Comparison of ENCODE assay signal across 13 cellular contexts in genomic region chr15:48373855-48374421, GRCh38. TPM values are rescaled to one million over a fixed set of nuclear protein-coding genes. Genes with fewer than 3 reads are reported as not detected.
DNase-seq lines count a peak whose midpoint lies in the region; ATAC-seq, FAIRE-seq and TF ChIP-seq lines count a peak whose summit lies in the region.
"Had no signal": no experiment of that assay in that cellular context is flagged by ENCODE, and none has a peak within 500 bp of the region (broad histone marks: within the 10 kb centered on the region; RNA-seq: fewer than 3 reads in every experiment).

No MANE protein-coding gene starts in this region.

- no peaks in the 10 kb centered on the region for H3K27me3 ChIP-seq in breast epithelium
- no peaks in the 10 kb centered on the region for H3K27me3 ChIP-seq in astrocyte (ENCODE audit: insufficient read depth, low read length)
- H3K27me3 ChIP-seq in aorta (ENCODE audit: control insufficient read depth in 1 of 2, insufficient read depth in 2 of 2, low read length in 1 of 2): no peaks in the 10 kb centered on the region
- H3K27me3 ChIP-seq: ovary had no signal

- H3K27ac ChIP-seq in breast epithelium (no peak overlapping the region), astrocyte (ENCODE audit: low read depth, low read length) (peak overlapping the region; percentile 73), aorta (ENCODE audit: low read depth in 1 of 2, low read length in 2 of 2) (no peak overlapping the region)
- H3K27ac ChIP-seq: ovary had no signal

- peak overlapping the region; percentile 76 for H3K4me2 ChIP-seq in astrocyte (ENCODE audit: low read length)

- TF ChIP-seq POLR2A in breast epithelium (IDR thresholded peaks at IDR 0.05): no peak

- no peaks in the 10 kb centered on the region for H3K36me3 ChIP-seq in breast epithelium
- no peaks in the 10 kb centered on the region for H3K36me3 ChIP-seq in astrocyte (ENCODE audit: insufficient read depth, low read length)
- no peaks in the 10 kb centered on the region for H3K36me3 ChIP-seq in aorta (ENCODE audit: control insufficient read depth in 1 of 2, insufficient read depth in 2 of 2, low read length in 1 of 2)
- H3K36me3 ChIP-seq: ovary had no signal

- H2AFZ ChIP-seq in astrocyte (ENCODE audit: low read depth, low read length): peak overlapping the region; percentile 28

- H3K27me3 Mint-ChIP-seq in MCF 10A (ENCODE audit: insufficient read depth, unreplicated experiment): no peaks in the 10 kb centered on the region
- H3K27me3 Mint-ChIP-seq in astrocyte (ENCODE audit: low read depth, unreplicated experiment): no peaks in the 10 kb centered on the region
- H3K27me3 Mint-ChIP-seq in activated CD4-positive, alpha-beta T cell treated with anti-CD3 and anti-CD28 coated beads for 36 hours: peaks cover 30% of the 10 kb centered on the region

- H3K4me3 Mint-ChIP-seq in MCF 10A (ENCODE audit: unreplicated experiment) (peak overlapping the region; percentile 6), astrocyte (ENCODE audit: unreplicated experiment) (peak overlapping the region; percentile 1)
- H3K4me3 Mint-ChIP-seq in activated CD4-positive, alpha-beta T cell treated with anti-CD3 and anti-CD28 coated beads for 36 hours: no peak overlapping the region
- H3K4me3 Mint-ChIP-seq: immature natural killer cell had no signal

- DNase-seq in MCF 10A (ENCODE audit: unreplicated experiment): peak; percentile 91
- no peak for DNase-seq in breast epithelium (ENCODE audit: low spot score in 2 of 2)
- DNase-seq in astrocyte (ENCODE audit: low read depth): peak; percentile 97
- peak; percentile 56 for DNase-seq in left ventricle myocardium superior
- peak; percentile 59 to 81 for DNase-seq in aorta
- no peak for DNase-seq in middle frontal gyrus (ENCODE audit: extremely low spot score, low spot score)
- DNase-seq in activated CD4-positive, alpha-beta T cell treated with anti-CD3 and anti-CD28 coated beads for 36 hours: no peak
- DNase-seq: activated CD4-positive, CD25-positive, alpha-beta regulatory T cell; activated effector memory CD4-positive, alpha-beta T cell treated with Interleukin-2 at 50 U/mL for 16 hours; immature natural killer cell; NCI-H1694 had no signal

- intact Hi-C loops in MCF 10A (cut with micrococcal nuclease): no loop called here
- intact Hi-C loops in breast epithelium (cut with DNase I; ENCODE audit: low total_unique reads): loop anchor here (5.0 kb wide), 1 partner anchor 1592 kb away; no protein-coding TSS in a partner anchor
- intact Hi-C loops in left ventricle myocardium superior (cut with micrococcal nuclease): no loop called here
- intact Hi-C loops in aorta (cut with DNase I): no loop called here
- intact Hi-C loops in activated CD4-positive, alpha-beta T cell treated with anti-CD3 and anti-CD28 coated beads for 36 hours (cut with DNase I, micrococcal nuclease): loop anchor here in 1 of 2 experiments (10.0 kb wide), 1 partner anchor 59 kb away; no protein-coding TSS in a partner anchor

- no peak for TF ChIP-seq CTCF in MCF 10A (IDR thresholded peaks at IDR 0.05; ENCODE audit: unreplicated experiment)
- no peak for TF ChIP-seq CTCF in breast epithelium (IDR thresholded peaks at IDR 0.05)
- no peak for TF ChIP-seq CTCF in astrocyte (IDR thresholded peaks at IDR 0.05; ENCODE audit: insufficient read depth, low read depth, low read length)

- 65 to 73% methylated on average over 10 of the region's 10 CpGs for WGBS in aorta, 2 donors

- H3K9me3 Mint-ChIP-seq in MCF 10A (ENCODE audit: unreplicated experiment): no peaks in the 10 kb centered on the region
- H3K9me3 Mint-ChIP-seq in astrocyte (ENCODE audit: unreplicated experiment): peaks cover 14% of the 10 kb centered on the region
- H3K9me3 Mint-ChIP-seq in activated CD4-positive, alpha-beta T cell treated with anti-CD3 and anti-CD28 coated beads for 36 hours (ENCODE audit: low read depth): no peaks in the 10 kb centered on the region
- H3K9me3 Mint-ChIP-seq: immature natural killer cell had no signal

- peaks cover 12% of the 10 kb centered on the region for H3K4me1 Mint-ChIP-seq in MCF 10A (ENCODE audit: insufficient read depth, unreplicated experiment)
- peaks cover 20% of the 10 kb centered on the region for H3K4me1 Mint-ChIP-seq in astrocyte (ENCODE audit: low read depth, unreplicated experiment)
- H3K4me1 Mint-ChIP-seq in activated CD4-positive, alpha-beta T cell treated with anti-CD3 and anti-CD28 coated beads for 36 hours: no peaks in the 10 kb centered on the region
- H3K4me1 Mint-ChIP-seq: immature natural killer cell had no signal

- H3K9ac ChIP-seq in astrocyte (ENCODE audit: low read length): peak overlapping the region; percentile 36

- H3K4me1 ChIP-seq in breast epithelium: no peaks in the 10 kb centered on the region
- H3K4me1 ChIP-seq in astrocyte (ENCODE audit: insufficient read depth, low read length): peaks cover 18% of the 10 kb centered on the region
- H3K4me1 ChIP-seq in aorta (ENCODE audit: control insufficient read depth in 1 of 2, insufficient read depth in 2 of 2, low read length in 2 of 2): no peaks in the 10 kb centered on the region

- H4K20me1 ChIP-seq in astrocyte (ENCODE audit: insufficient read depth, low read length): no peaks in the 10 kb centered on the region

- H3K9me3 ChIP-seq in breast epithelium (no peaks in the 10 kb centered on the region), astrocyte (ENCODE audit: insufficient read depth, low read depth, low read length) (no peaks in the 10 kb centered on the region), aorta (ENCODE audit: control insufficient read depth, low read length) (no peaks in the 10 kb centered on the region)
- H3K9me3 ChIP-seq: ovary had no signal

- POLR2A ChIA-PET in MCF 10A (lab: Yijun Ruan, JAX): interaction anchor here (0.7 to 2.3 kb wide), 5 partner anchors 11 to 273 kb away, joined by 3 to 8 read pairs (median 3); no protein-coding TSS in a partner anchor
- POLR2A ChIA-PET in activated CD4-positive, alpha-beta T cell treated with anti-CD3 and anti-CD28 coated beads for 36 hours (lab: Charles Lee): no interaction called here

- no peaks in the 10 kb centered on the region for H3K79me2 ChIP-seq in astrocyte (ENCODE audit: insufficient read depth, low read length)

- H3K27ac Mint-ChIP-seq in MCF 10A (ENCODE audit: low read depth, unreplicated experiment): peak overlapping the region; percentile 47
- H3K27ac Mint-ChIP-seq in astrocyte (ENCODE audit: unreplicated experiment): peak overlapping the region; percentile 13
- no peak overlapping the region for H3K27ac Mint-ChIP-seq in activated CD4-positive, alpha-beta T cell treated with anti-CD3 and anti-CD28 coated beads for 36 hours
- H3K27ac Mint-ChIP-seq: immature natural killer cell had no signal

- H3K4me3 ChIP-seq in breast epithelium: no peak overlapping the region
- peak overlapping the region; percentile 12 for H3K4me3 ChIP-seq in astrocyte (ENCODE audit: insufficient read depth, low read depth, low read length)
- no peak overlapping the region for H3K4me3 ChIP-seq in aorta (ENCODE audit: low read length in 2 of 2)
- H3K4me3 ChIP-seq: ovary had no signal

- no TSS peak for BruUV-seq in MCF 10A (replicated peaks; lab: Mats Ljungman, UMichigan)

- CTCF ChIA-PET in MCF 10A (lab: Yijun Ruan, JAX): interaction anchor here (0.6 to 2.8 kb wide), 9 partner anchors 10 to 1771 kb away, joined by 3 to 17 read pairs (median 4); no protein-coding TSS in a partner anchor
- CTCF ChIA-PET in activated CD4-positive, alpha-beta T cell treated with anti-CD3 and anti-CD28 coated beads for 36 hours (lab: Charles Lee): interaction anchor here (0.8 kb wide), 1 partner anchor 272 kb away, joined by 3 read pairs; no protein-coding TSS in a partner anchor

- no peaks in the 10 kb centered on the region for H3K36me3 Mint-ChIP-seq in MCF 10A (ENCODE audit: insufficient read depth, unreplicated experiment)
- peaks cover 2% of the 10 kb centered on the region for H3K36me3 Mint-ChIP-seq in astrocyte (ENCODE audit: low read depth, unreplicated experiment)
- no peaks in the 10 kb centered on the region for H3K36me3 Mint-ChIP-seq in activated CD4-positive, alpha-beta T cell treated with anti-CD3 and anti-CD28 coated beads for 36 hours (ENCODE audit: low read depth)
- H3K36me3 Mint-ChIP-seq: immature natural killer cell had no signal

- ATAC-seq in left ventricle myocardium superior (peak; percentile 84), aorta (ENCODE audit: low FRiP score) (no peak), GM18861 (IDR thresholded peaks at IDR 0.05; ENCODE audit: unreplicated experiment) (no peak)
- no peak for ATAC-seq in activated CD4-positive, alpha-beta T cell treated with anti-CD3 and anti-CD28 coated beads for 36 hours

- peak; percentile 17 for FAIRE-seq in astrocyte (lab: Jason Lieb, UNC)

RNA-seq across cellular contexts. Expression of gene DUT, which starts 42.7 kb away (rescaled TPM):
- 54.0 and 81.1 TPM in 2 replicates for total RNA-seq in MCF 10A (2022)
- 100 to 1,000 TPM; 101 to 105 (median 105) TPM for total RNA-seq in breast epithelium
- 41.4 and 45.8 TPM in 2 replicates for total RNA-seq in astrocyte
- 77.2 TPM for total RNA-seq in left ventricle myocardium superior
- 10 to 100 TPM; 54.8 to 77.7 TPM for total RNA-seq in aorta
- 100 to 1,000 TPM in 1 of 2 donors, 10 to 100 TPM in 1; 75.8 to 149 TPM for polyA plus RNA-seq in aorta
- 100 to 1,000 TPM; 371 to 500 TPM for total RNA-seq in activated CD4-positive, alpha-beta T cell treated with anti-CD3 and anti-CD28 coated beads for 36 hours

Comparison
In these comparisons a context has a peak if more than half of its experiments do, and no peak if none do; other contexts are left out.
1. DNase-seq: peak in MCF 10A (single experiment), astrocyte (single experiment), left ventricle myocardium superior (single experiment) and aorta (2 of 2); none in breast epithelium (0 of 2), middle frontal gyrus (single experiment) and activated CD4-positive, alpha-beta T cell treated with anti-CD3 and anti-CD28 coated beads for 36 hours (single experiment).